ENCODE assay signal across 28 cellular contexts in genomic region chr4:16577177-16577576, GRCh38.
"Had no signal": no experiment of that assay in that cellular context is flagged by ENCODE, and none has a peak within 500 bp of the region (broad histone marks: within the 10 kb centered on the region; RNA-seq: fewer than 3 reads in every experiment).

No MANE protein-coding gene starts in this region.

- FAIRE-seq: colon, endometrium, islet of Langerhans, keratinocyte had no signal

- H3K27ac ChIP-seq: coronary artery, dorsolateral prefrontal cortex, epithelial cell of prostate, esophagus squamous epithelium, gastrocnemius medialis, heart right ventricle, left lung, lower lobe of right lung had no signal

- H3K4me3 ChIP-seq: coronary artery, dorsolateral prefrontal cortex, esophagus squamous epithelium, gastrocnemius medialis, heart right ventricle, left lung, lower lobe of right lung, mucosa of descending colon had no signal

- H3K4me1 ChIP-seq: left lung had no signal

- ATAC-seq: effector memory CD8-positive, alpha-beta T cell; esophagus mucosa; gastrocnemius medialis; heart right ventricle; left cardiac atrium; left lung; left ventricle myocardium superior; lower lobe of right lung; mucosa of descending colon had no signal

- H3K27me3 ChIP-seq: dorsolateral prefrontal cortex, gastrocnemius medialis, heart right ventricle, left lung had no signal

- H3K36me3 ChIP-seq: esophagus squamous epithelium, gastrocnemius medialis, left lung, lower lobe of right lung had no signal

- DNase-seq: dermis blood vessel endothelial cell; dorsolateral prefrontal cortex; effector CD4-positive, alpha-beta T cell; effector memory CD8-positive, alpha-beta T cell; endodermal cell; erythroblast; esophagus squamous epithelium; foreskin fibroblast; foreskin melanocyte; gastrocnemius medialis; glutamatergic neuron; head of caudate nucleus; heart right ventricle; hippocampal formation; left cardiac atrium; left lung; left ventricle myocardium superior; lower lobe of right lung; mesenchymal stem cell; mucosa of descending colon; naive B cell had no signal

- H3K9me3 ChIP-seq: esophagus squamous epithelium, gastrocnemius medialis, heart right ventricle, left lung, lower lobe of right lung, mucosa of descending colon had no signal
